ENCODE assay signal across 33 cellular contexts in genomic region chr11:58912124-58912523, GRCh38. TPM values are rescaled to one million over a fixed set of nuclear protein-coding genes. Genes with fewer than 3 reads are reported as not detected.
DNase-seq lines count a peak whose midpoint lies in the region; ATAC-seq, FAIRE-seq and TF ChIP-seq lines count a peak whose summit lies in the region.
"Had no signal": no experiment of that assay in that cellular context is flagged by ENCODE, and none has a peak within 500 bp of the region (broad histone marks: within the 10 kb centered on the region; RNA-seq: fewer than 3 reads in every experiment).

No MANE protein-coding gene starts in this region.

- H2AFZ ChIP-seq in GM23248, result no peak overlapping the region

- 0 out of 2 replicates have a peak, but pooled peaks cover 4% of the 10 kb centered on the region for H3K4me1 ChIP-seq in GM23248 (ENCODE audit: insufficient read depth)
- H3K4me1 ChIP-seq in gastrocnemius medialis, result no peaks in the 10 kb centered on the region
- H3K4me1 ChIP-seq: gastroesophageal sphincter, prostate gland, tibial nerve had no signal

- H3F3A ChIP-seq in GM23248 (ENCODE audit: insufficient read depth), result no peaks in the 10 kb centered on the region; the same call in 1 of the 2 replicates

- no peak for ATAC-seq in gastrocnemius medialis
- ATAC-seq: activated naive CD4-positive, alpha-beta T cell treated with anti-CD3 and anti-CD28 coated beads, Interleukin-2, amount 50 U/mL, for 72 hours; activated T-helper 17 cell treated with anti-CD3 and anti-CD28 coated beads, Interleukin-2, amount 50 U/mL, for 72 hours; gastroesophageal sphincter; stimulated activated naive CD8-positive, alpha-beta T cell treated with anti-CD3 and anti-CD28 coated beads, Interleukin-15, amount 100 ng/mL, for 72 hours had no signal

- FAIRE-seq in RCC 7860 (lab: Jason Lieb, UNC), result peak; percentile 56
- FAIRE-seq: D721Med, endothelial cell of umbilical vein, GM19239 had no signal

- H3K27me3 ChIP-seq in GM23248 (replicated peaks; ENCODE audit: insufficient read depth) (no peaks in the 10 kb centered on the region; the same call in 1 of the 2 replicates), gastrocnemius medialis (peaks cover 0 to 2% (median 0%) of the 10 kb centered on the region in 3 donors)
- H3K27me3 ChIP-seq: gastroesophageal sphincter had no signal

- intact Hi-C loops in gastrocnemius medialis (cut with DNase I; ENCODE audit: low total_unique reads), result no loop called here

- no peak overlapping the region for H3K27ac ChIP-seq in GM23248
- no peak overlapping the region for H3K27ac ChIP-seq in epithelial cell of prostate
- H3K27ac ChIP-seq in gastrocnemius medialis, result no peak overlapping the region
- H3K27ac ChIP-seq: dorsolateral prefrontal cortex, gastroesophageal sphincter, prostate gland, SK-N-MC, tibial nerve had no signal

- H3K9ac ChIP-seq in GM23248, result no peak overlapping the region

- H3K4me3 ChIP-seq in GM23248 (no peak overlapping the region), gastrocnemius medialis (no peak overlapping the region)
- H3K4me3 ChIP-seq: dorsolateral prefrontal cortex, gastroesophageal sphincter, lung, prostate gland, SK-N-MC, tibial nerve had no signal

- no peak overlapping the region for H3K4me2 ChIP-seq in GM23248 (ENCODE audit: unreplicated experiment)

- no peaks in the 10 kb centered on the region for H3K79me2 ChIP-seq in GM23248 (ENCODE audit: insufficient read depth)

- TF ChIP-seq POLR2A in gastrocnemius medialis (IDR thresholded peaks at IDR 0.05), result no peak

- in situ Hi-C loops in GM23248 (cut with MboI), result no loop called here
- in situ Hi-C loops in gastrocnemius medialis (cut with MboI; ENCODE audit: low sequenced_read_pairs in 4 of 4), result no loop called here

- no peaks in the 10 kb centered on the region for H3K9me2 ChIP-seq in GM23248 (ENCODE audit: insufficient read depth)

- DNase-seq in GM23248 (peak; percentile 46), RCC 7860 (ENCODE audit: low spot score) (peak; percentile 76), epithelial cell of prostate (ENCODE audit: low read depth, low spot score) (peak; percentile 16), kidney tubule cell (ENCODE audit: low spot score) (peak; percentile 87), NCI-H187 treated with DMSO at 0.1 percent for 48 hours (lab: John Stamatoyannopoulos, UW) (no peak), gastrocnemius medialis (no peak), mesenteric fat pad (ENCODE audit: low spot score) (no peak)
- no peak for DNase-seq in activated CD8-positive, alpha-beta memory T cell treated with anti-CD3 and anti-CD28 coated beads for 24 hours
- DNase-seq: activated B cell treated with CpG ODN at 0.5 μM for 24 hours; activated CD4-positive, alpha-beta T cell treated with anti-CD3 and anti-CD28 coated beads, Interleukin-2, amount 50 U/mL, for 4 hours; activated CD8-positive, alpha-beta memory T cell treated with anti-CD3 and anti-CD28 coated beads, Interleukin-2, amount 50 U/mL, for 4 hours; anterior cingulate cortex; cerebellar nuclear complex; dorsolateral prefrontal cortex; islet precursor cell; KBM-7; NCI-H1694; NCI-H2171 treated with DMSO at 0.1 percent for 48 hours; NCI-H524 treated with DMSO at 0.1 percent for 48 hours; RPMI8226; stimulated activated naive CD8-positive, alpha-beta T cell treated with anti-CD3 and anti-CD28 coated beads, Interleukin-15, amount 100 ng/mL, for 72 hours had no signal

- H4K20me1 ChIP-seq in GM23248 (ENCODE audit: insufficient read depth), result no peaks in the 10 kb centered on the region

- H3K9me3 ChIP-seq in GM23248 (ENCODE audit: low read depth) (no peaks in the 10 kb centered on the region), gastrocnemius medialis (no peaks in the 10 kb centered on the region)
- H3K9me3 ChIP-seq: prostate gland had no signal

- no peak for TF ChIP-seq CTCF in gastrocnemius medialis (IDR thresholded peaks at IDR 0.05 in 4 of 5, conservative IDR thresholded peaks at IDR 0.05 in 1 of 5)

- H3K36me3 ChIP-seq in GM23248 (ENCODE audit: low read depth), result no peaks in the 10 kb centered on the region
- H3K36me3 ChIP-seq in gastrocnemius medialis, result no peaks in the 10 kb centered on the region
- H3K36me3 ChIP-seq: gastroesophageal sphincter, prostate gland, tibial nerve had no signal

RNA-seq across cellular contexts. Expression of gene GLYATL1, which starts 27.2 kb away (rescaled TPM):
- total RNA-seq in GM23248 (2014; rRNA removed; shearing (Covaris generic)), result not detected in 2 replicates
- polyA plus RNA-seq in GM23248 (2016; fragmentation: Nextera tagmentation; extraction: Ambion mirVana), result 0.22 and 0.54 TPM in 2 replicates
- total RNA-seq in gastrocnemius medialis, result 1 to 10 TPM in 1 of 4 donors, under 1 TPM in 1, not detected in 2; 0.94 to 1.2 TPM
- not detected for total RNA-seq in mesenteric fat pad
- total RNA-seq: activated B cell treated with CpG ODN at 0.5 μM for 24 hours; activated naive CD4-positive, alpha-beta T cell treated with anti-CD3 and anti-CD28 coated beads, Interleukin-2, amount 50 U/mL, for 72 hours; activated T-helper 17 cell treated with anti-CD3 and anti-CD28 coated beads, Interleukin-2, amount 50 U/mL, for 72 hours; endothelial cell of umbilical vein; HT-29; T-helper 2 cell treated with Interferon-gamma antibody and Interleukin-4, amounts not matched to agents 100 ng/mL and 5 ng/mL, for 36 hours; tibial nerve had no signal
- polyA plus RNA-seq: endothelial cell of umbilical vein had no signal

Comparison
In these comparisons a context has a peak if more than half of its experiments do, and no peak if none do; other contexts are left out.
1. DNase-seq: peak in GM23248 (single experiment), RCC 7860 (single experiment), epithelial cell of prostate (single experiment) and kidney tubule cell (single experiment); none in activated CD8-positive, alpha-beta memory T cell treated with anti-CD3 and anti-CD28 coated beads for 24 hours (single experiment), NCI-H187 treated with DMSO at 0.1 percent for 48 hours (single experiment), gastrocnemius medialis (0 of 2) and mesenteric fat pad (single experiment).